ENCODE assay signal across 8 cellular contexts in genomic region chr17:69415431-69415830, GRCh38. TPM values are rescaled to one million over a fixed set of nuclear protein-coding genes. Genes with fewer than 3 reads are reported as not detected.
DNase-seq lines count a peak whose midpoint lies in the region; ATAC-seq and TF ChIP-seq lines count a peak whose summit lies in the region.

No MANE protein-coding gene starts in this region.

- H3K56ac ChIP-seq in mesendoderm (ENCODE audit: low read length): peak overlapping the region; percentile 22

- H3K79me2 ChIP-seq in SK-N-SH (ENCODE audit: insufficient read depth) (peaks cover 13% of the 10 kb centered on the region; the same call in 1 of the 2 replicates), mammary epithelial cell (ENCODE audit: insufficient read depth, low read length) (no peaks in the 10 kb centered on the region), mesendoderm (ENCODE audit: control insufficient read depth, insufficient read depth, low read length) (no peaks in the 10 kb centered on the region)

- dilution Hi-C loops in mammary epithelial cell (cut with HindIII; ENCODE audit: low sequenced_read_pairs): no loop called here

- H3K36me3 ChIP-seq in SK-N-SH (replicated peaks in 1 of 2; ENCODE audit: control insufficient read depth in 1 of 2, insufficient read depth in 2 of 2, low read length in 1 of 2) (no peaks in the 10 kb centered on the region), mammary epithelial cell (ENCODE audit: insufficient read depth, low read length) (no peaks in the 10 kb centered on the region), mesendoderm (ENCODE audit: control insufficient read depth, insufficient read depth, low read length) (no peaks in the 10 kb centered on the region), upper lobe of right lung (no peaks in the 10 kb centered on the region)

- H2BK15ac ChIP-seq in mesendoderm (replicated peaks; ENCODE audit: low read depth): no peak overlapping the region

- H3K27me3 ChIP-seq in SK-N-SH (ENCODE audit: insufficient read depth) (no peaks in the 10 kb centered on the region), mammary epithelial cell (ENCODE audit: insufficient read depth, low read length) (no peaks in the 10 kb centered on the region), mesendoderm (ENCODE audit: insufficient read depth, low read length, poor library complexity) (no peaks in the 10 kb centered on the region), upper lobe of right lung (no peaks in the 10 kb centered on the region)

- H3K4ac ChIP-seq in mesendoderm (ENCODE audit: low read depth, low read length): no peak overlapping the region

- H3K9me3 ChIP-seq in SK-N-SH: no peaks in the 10 kb centered on the region
- H3K9me3 ChIP-seq in mammary epithelial cell (replicated peaks; ENCODE audit: insufficient read depth, low read length): no peaks in the 10 kb centered on the region
- H3K9me3 ChIP-seq in upper lobe of right lung: no peaks in the 10 kb centered on the region

- in situ Hi-C loops in mammary epithelial cell (cut with MboI; ENCODE audit: low sequenced_read_pairs in 2 of 2): no loop called here

- H3F3A ChIP-seq in SK-N-SH (replicated peaks; ENCODE audit: insufficient read depth): peaks cover 4% of the 10 kb centered on the region

- no peaks in the 10 kb centered on the region for H3K79me1 ChIP-seq in mesendoderm (ENCODE audit: low read length)

- H3K9me2 ChIP-seq in SK-N-SH: no peaks in the 10 kb centered on the region

- peak overlapping the region in 1 of 2 experiments; percentile 84; a peak in 2 of 4 replicates for H3K27ac ChIP-seq in SK-N-SH (ENCODE audit: low read depth in 2 of 2, low read length in 1 of 2)
- H3K27ac ChIP-seq in mammary epithelial cell (ENCODE audit: insufficient read depth, low read depth, low read length): no peak overlapping the region
- no peak overlapping the region for H3K27ac ChIP-seq in mesendoderm (ENCODE audit: low read depth, low read length)
- no peak overlapping the region for H3K27ac ChIP-seq in upper lobe of right lung

- no peak overlapping the region for H2AK5ac ChIP-seq in mesendoderm (ENCODE audit: low read length)

- peak overlapping the region; percentile 92 for H3K4me2 ChIP-seq in SK-N-SH
- H3K4me2 ChIP-seq in mammary epithelial cell (ENCODE audit: insufficient read depth, low read depth, low read length): peak overlapping the region; percentile 93
- peak overlapping the region; percentile 14 for H3K4me2 ChIP-seq in mesendoderm (ENCODE audit: low read length)

- no TSS peak for BruUV-seq in mammary epithelial cell (replicated peaks; lab: Mats Ljungman, UMichigan)

- no peak overlapping the region for H2BK120ac ChIP-seq in mesendoderm (ENCODE audit: low read depth, low read length)

- H2BK5ac ChIP-seq in mesendoderm (ENCODE audit: low read length): no peak overlapping the region

- H4K5ac ChIP-seq in mesendoderm (ENCODE audit: low read length): no peak overlapping the region

- DNase-seq in SK-N-SH (no peak), mammary epithelial cell (no peak), mesendoderm (no peak), upper lobe of right lung (no peak), HCEC 1CT (no peak), NCI-H82 (lab: John Stamatoyannopoulos, UW) (no peak)

- H3K4me3 ChIP-seq in SK-N-SH (ENCODE audit: low read depth in 2 of 2, low read length in 1 of 2) (peak overlapping the region; percentile 69 to 77), mammary epithelial cell (replicated peaks in 1 of 3; ENCODE audit: insufficient read depth in 1 of 3, low read depth in 2 of 3, low read length in 3 of 3) (peak overlapping the region; percentile 27 to 57 (median 53)), mesendoderm (ENCODE audit: low read length) (no peak overlapping the region), upper lobe of right lung (peak overlapping the region; percentile 69)

- intact Hi-C loops in mammary epithelial cell (cut with micrococcal nuclease) (no loop called here), upper lobe of right lung (cut with DNase I) (no loop called here)

- TF ChIP-seq RAD21 in SK-N-SH (IDR thresholded peaks at IDR 0.05; ENCODE audit: low read length): no peak

- H3K23ac ChIP-seq in mesendoderm (ENCODE audit: low read length): no peak overlapping the region

- TF ChIP-seq CTCF in SK-N-SH (IDR thresholded peaks at IDR 0.05) (no peak), mammary epithelial cell (conservative IDR thresholded peaks at IDR 0.05 in 1 of 2, IDR thresholded peaks at IDR 0.05 in 1 of 2; ENCODE audit: extremely low read depth in 1 of 2, insufficient read depth in 1 of 2, low read depth in 1 of 2, low read length in 2 of 2) (no peak), upper lobe of right lung (IDR thresholded peaks at IDR 0.05) (no peak)

- H2AFZ ChIP-seq in SK-N-SH (ENCODE audit: low read depth) (peak overlapping the region; percentile 92), mammary epithelial cell (ENCODE audit: low read depth, low read length) (peak overlapping the region; percentile 45)

- CTCF ChIA-PET in SK-N-SH (lab: Yijun Ruan, JAX) (interaction anchor here (0.9 to 2.1 kb wide), 8 partner anchors 11 to 114 kb away, joined by 3 to 18 read pairs (median 4); no protein-coding TSS in a partner anchor), mammary epithelial cell (lab: Charles Lee; ENCODE audit: low non-redundant PET) (no interaction called here)

- POLR2A ChIA-PET in SK-N-SH (lab: Yijun Ruan, JAX): interaction anchor here (1.3 kb wide), 1 partner anchor 89 kb away, joined by 4 read pairs; the partner anchor contains the start of gene ABCA5

- H3K9ac ChIP-seq in SK-N-SH (peak overlapping the region; percentile 19; the same call in 1 of the 2 replicates), mammary epithelial cell (ENCODE audit: insufficient read depth, low read length) (no peak overlapping the region), mesendoderm (ENCODE audit: low read length) (peak overlapping the region; percentile 22)

- no peak overlapping the region for H4K8ac ChIP-seq in mesendoderm (ENCODE audit: low read depth, low read length)

- 30% methylated on average over 6 of the region's 6 CpGs for WGBS in SK-N-SH (ENCODE audit: low lambda C conversion rate)
- 13% methylated on average over 6 of the region's 6 CpGs for WGBS in mammary epithelial cell (ENCODE audit: low coverage, missing lambda C conversion rate)
- WGBS in mesendoderm (ENCODE audit: extremely low coverage, insufficient coverage, low lambda C conversion rate): no CpG with 5 or more reads among the region's 6 CpGs

- H3K4me1 ChIP-seq in SK-N-SH (ENCODE audit: control insufficient read depth in 1 of 2, insufficient read depth in 2 of 2, low read depth in 1 of 2, low read length in 1 of 2): peaks cover 21 to 28% of the 10 kb centered on the region in 2 experiments; a peak in 3 of 4 replicates
- peaks cover 14% of the 10 kb centered on the region for H3K4me1 ChIP-seq in mammary epithelial cell (ENCODE audit: insufficient read depth, low read length)
- peaks cover 5% of the 10 kb centered on the region for H3K4me1 ChIP-seq in mesendoderm (ENCODE audit: control insufficient read depth, low read depth, low read length)
- peaks cover 27% of the 10 kb centered on the region for H3K4me1 ChIP-seq in upper lobe of right lung

- H3K18ac ChIP-seq in mesendoderm (ENCODE audit: low read length): no peak overlapping the region

- no peaks in the 10 kb centered on the region for H4K20me1 ChIP-seq in SK-N-SH (ENCODE audit: insufficient read depth)
- H4K20me1 ChIP-seq in mammary epithelial cell (ENCODE audit: insufficient read depth, low read length): no peaks in the 10 kb centered on the region

- TF ChIP-seq EP300 in SK-N-SH (IDR thresholded peaks at IDR 0.05; ENCODE audit: borderline replicate concordance in 1 of 2, low read depth in 1 of 2, low read length in 1 of 2): no peak

- ATAC-seq in SK-N-SH treated with all-trans-retinoic acid at 6 μM for 48 hours: no peak
- no peak for ATAC-seq in upper lobe of right lung
- no peak for ATAC-seq in HG02970 (IDR thresholded peaks at IDR 0.05; ENCODE audit: low FRiP score, unreplicated experiment)

TF ChIP-seq in SK-N-SH, 30 proteins besides CTCF, POLR2A, EP300 and RAD21:
- TF ChIP-seq NFIC (IDR thresholded peaks at IDR 0.05; ENCODE audit: borderline replicate concordance) (no peak), ELF1 (IDR thresholded peaks at IDR 0.05) (no peak), USF2 (IDR thresholded peaks at IDR 0.05; ENCODE audit: borderline replicate concordance, low read depth, low read length) (no peak)
TF ChIP-seq in SK-N-SH: peak in this region for 0.

TF ChIP-seq in SK-N-SH treated with all-trans-retinoic acid at 6 μM for 48 hours, 23 proteins besides CTCF, POLR2A, EP300 and RAD21 (continues in another document):
- no peak for TF ChIP-seq ZC3H10 (CRISPR knock-in tag; IDR thresholded peaks at IDR 0.05)
- no peak for TF ChIP-seq POU6F1 (CRISPR knock-in tag; IDR thresholded peaks at IDR 0.05; ENCODE audit: borderline replicate concordance, low read depth)
- no peak for TF ChIP-seq ZFP3 (CRISPR knock-in tag; IDR thresholded peaks at IDR 0.05)

RNA-seq across cellular contexts. Expression of gene MAP2K6, which starts 0.9 kb away (rescaled TPM):
- polyA plus RNA-seq in SK-N-SH (2012; rRNA removed) (6.5 and 6.7 TPM in 2 replicates), mammary epithelial cell (1.4 TPM)
- 7.0 and 8.1 TPM in 2 replicates for polyA plus RNA-seq in SK-N-SH (2012; cell fraction: cytosol; rRNA removed)
- polyA plus RNA-seq in SK-N-SH (2012; cell fraction: nucleus; rRNA removed): 1.4 and 2.8 TPM in 2 replicates
- total RNA-seq in mammary epithelial cell (1 to 10 TPM; 1.7 to 2.2 TPM), upper lobe of right lung (4.7 TPM)
- 2.9 TPM for polyA minus RNA-seq in mammary epithelial cell
- polyA plus RNA-seq in mesendoderm (2013, experiment 1 of 2): 7.1 TPM
- 7.7 TPM for polyA plus RNA-seq in mesendoderm (2013, experiment 2 of 2)

Comparison
In these comparisons a context has a peak if more than half of its experiments do, and no peak if none do; other contexts are left out.
1. H3K4me2 ChIP-seq: peak in every context shown above with its lines; median percentile 93 in mammary epithelial cell; 92 in SK-N-SH; 14 in mesendoderm.